ENCODE assay signal across 1 cellular context in the genomic region with DNA sequence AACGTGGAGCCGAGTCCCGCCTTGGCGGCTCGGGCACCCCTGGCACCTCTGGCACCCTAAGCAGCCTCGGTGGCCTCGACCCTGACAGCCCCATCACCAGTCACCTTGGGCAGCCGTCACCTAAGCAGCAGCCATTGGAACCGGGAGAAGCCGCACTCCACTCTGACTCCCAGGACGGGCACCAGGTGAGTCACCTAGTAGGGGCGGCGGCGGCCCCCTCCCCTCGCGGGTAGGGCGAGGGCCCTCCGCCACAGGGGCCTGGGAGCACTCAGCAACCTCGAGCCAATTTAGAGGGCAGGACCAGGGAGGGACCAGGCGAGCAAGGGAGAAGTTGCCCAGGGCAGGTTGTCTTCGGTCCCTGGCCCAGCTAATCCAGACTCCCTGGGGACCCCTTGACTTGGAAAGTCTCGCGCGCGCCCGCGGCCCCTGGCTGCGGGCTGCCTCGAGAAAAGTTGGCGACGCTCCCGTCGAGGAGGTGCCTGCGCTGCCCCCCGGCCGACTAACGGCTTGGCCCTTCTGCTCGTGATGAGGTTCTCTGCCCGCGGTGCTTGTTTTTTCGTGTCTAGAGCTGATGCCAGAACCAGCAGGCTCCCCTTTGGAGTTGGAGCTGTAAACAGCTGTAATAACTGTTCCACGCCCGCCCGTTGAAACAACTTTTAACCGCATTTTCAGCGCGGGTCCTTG.
TF ChIP-seq lines count a peak whose summit lies in the region.

No MANE protein-coding gene starts in this region.

TF ChIP-seq in HEK293, 187 proteins besides CTCF, POLR2A, EP300 and RAD21 (continued from another document and continues in another):
- TF ChIP-seq, protein P1, sequence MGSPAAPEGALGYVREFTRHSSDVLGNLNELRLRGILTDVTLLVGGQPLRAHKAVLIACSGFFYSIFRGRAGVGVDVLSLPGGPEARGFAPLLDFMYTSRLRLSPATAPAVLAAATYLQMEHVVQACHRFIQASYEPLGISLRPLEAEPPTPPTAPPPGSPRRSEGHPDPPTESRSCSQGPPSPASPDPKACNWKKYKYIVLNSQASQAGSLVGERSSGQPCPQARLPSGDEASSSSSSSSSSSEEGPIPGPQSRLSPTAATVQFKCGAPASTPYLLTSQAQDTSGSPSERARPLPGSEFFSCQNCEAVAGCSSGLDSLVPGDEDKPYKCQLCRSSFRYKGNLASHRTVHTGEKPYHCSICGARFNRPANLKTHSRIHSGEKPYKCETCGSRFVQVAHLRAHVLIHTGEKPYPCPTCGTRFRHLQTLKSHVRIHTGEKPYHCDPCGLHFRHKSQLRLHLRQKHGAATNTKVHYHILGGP (tag by site-specific recombination; IDR thresholded peaks at IDR 0.05), result no peak
- TF ChIP-seq ZNF140 (tag by site-specific recombination; IDR thresholded peaks at IDR 0.05) (no peak), ZNF701 (tag by site-specific recombination; IDR thresholded peaks at IDR 0.05) (no peak), ZNF776 (tag by site-specific recombination; IDR thresholded peaks at IDR 0.05; ENCODE audit: borderline replicate concordance) (no peak), ZNF174 (tag by site-specific recombination; IDR thresholded peaks at IDR 0.05) (no peak), ZNF184 (tag by site-specific recombination; IDR thresholded peaks at IDR 0.05) (no peak), GLIS1 (tag by site-specific recombination; IDR thresholded peaks at IDR 0.05) (peak; percentile 58; the same call in 1 of the 2 replicates), ZNF394 (tag by site-specific recombination; IDR thresholded peaks at IDR 0.05; ENCODE audit: borderline replicate concordance) (peak; percentile 44; the same call in 1 of the 2 replicates), ZNF157 (tag by site-specific recombination; IDR thresholded peaks at IDR 0.05) (no peak), SCRT1 (tag by site-specific recombination; IDR thresholded peaks at IDR 0.05; ENCODE audit: borderline replicate concordance) (no peak), ZNF292 (tag by site-specific recombination; IDR thresholded peaks at IDR 0.05; ENCODE audit: borderline replicate concordance, low read depth) (no peak), ZNF529 (tag by site-specific recombination; IDR thresholded peaks at IDR 0.05; ENCODE audit: insufficient replicate concordance) (no peak), YY2 (tag by site-specific recombination; IDR thresholded peaks at IDR 0.05) (no peak), ZNF654 (tag by site-specific recombination; IDR thresholded peaks at IDR 0.05; ENCODE audit: low read depth) (no peak), KLF16 (tag by site-specific recombination; IDR thresholded peaks at IDR 0.05) (no peak), ZNF585B (tag by site-specific recombination; IDR thresholded peaks at IDR 0.05) (no peak), ZNF302 (tag by site-specific recombination; IDR thresholded peaks at IDR 0.05; ENCODE audit: low read depth) (no peak), SP7 (tag by site-specific recombination; IDR thresholded peaks at IDR 0.05) (0 out of 2 replicates have a peak, but pooled peaks have one; percentile 12), ZNF843 (tag by site-specific recombination; IDR thresholded peaks at IDR 0.05) (no peak), ZNF132 (tag by site-specific recombination; IDR thresholded peaks at IDR 0.05; ENCODE audit: borderline replicate concordance) (no peak), RBAK (tag by site-specific recombination; IDR thresholded peaks at IDR 0.05) (no peak), ZNF785 (tag by site-specific recombination; IDR thresholded peaks at IDR 0.05) (no peak), ZNF621 (tag by site-specific recombination; IDR thresholded peaks at IDR 0.05) (no peak), ZNF354C (tag by site-specific recombination; IDR thresholded peaks at IDR 0.05; ENCODE audit: borderline replicate concordance, low read depth) (no peak), ZBTB8A (tag by site-specific recombination; IDR thresholded peaks at IDR 0.05) (0 out of 2 replicates have a peak, but pooled peaks have one; percentile 8), ZSCAN23 (tag by site-specific recombination; IDR thresholded peaks at IDR 0.05) (no peak)
- TF ChIP-seq, protein P2, sequence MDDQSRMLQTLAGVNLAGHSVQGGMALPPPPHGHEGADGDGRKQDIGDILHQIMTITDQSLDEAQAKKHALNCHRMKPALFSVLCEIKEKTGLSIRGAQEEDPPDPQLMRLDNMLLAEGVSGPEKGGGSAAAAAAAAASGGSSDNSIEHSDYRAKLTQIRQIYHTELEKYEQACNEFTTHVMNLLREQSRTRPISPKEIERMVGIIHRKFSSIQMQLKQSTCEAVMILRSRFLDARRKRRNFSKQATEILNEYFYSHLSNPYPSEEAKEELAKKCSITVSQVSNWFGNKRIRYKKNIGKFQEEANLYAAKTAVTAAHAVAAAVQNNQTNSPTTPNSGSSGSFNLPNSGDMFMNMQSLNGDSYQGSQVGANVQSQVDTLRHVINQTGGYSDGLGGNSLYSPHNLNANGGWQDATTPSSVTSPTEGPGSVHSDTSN (CRISPR knock-in tag; IDR thresholded peaks at IDR 0.05), result no peak
- TF ChIP-seq, protein P3, sequence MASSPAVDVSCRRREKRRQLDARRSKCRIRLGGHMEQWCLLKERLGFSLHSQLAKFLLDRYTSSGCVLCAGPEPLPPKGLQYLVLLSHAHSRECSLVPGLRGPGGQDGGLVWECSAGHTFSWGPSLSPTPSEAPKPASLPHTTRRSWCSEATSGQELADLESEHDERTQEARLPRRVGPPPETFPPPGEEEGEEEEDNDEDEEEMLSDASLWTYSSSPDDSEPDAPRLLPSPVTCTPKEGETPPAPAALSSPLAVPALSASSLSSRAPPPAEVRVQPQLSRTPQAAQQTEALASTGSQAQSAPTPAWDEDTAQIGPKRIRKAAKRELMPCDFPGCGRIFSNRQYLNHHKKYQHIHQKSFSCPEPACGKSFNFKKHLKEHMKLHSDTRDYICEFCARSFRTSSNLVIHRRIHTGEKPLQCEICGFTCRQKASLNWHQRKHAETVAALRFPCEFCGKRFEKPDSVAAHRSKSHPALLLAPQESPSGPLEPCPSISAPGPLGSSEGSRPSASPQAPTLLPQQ (tag by site-specific recombination; IDR thresholded peaks at IDR 0.05), result no peak
- TF ChIP-seq, protein P4, sequence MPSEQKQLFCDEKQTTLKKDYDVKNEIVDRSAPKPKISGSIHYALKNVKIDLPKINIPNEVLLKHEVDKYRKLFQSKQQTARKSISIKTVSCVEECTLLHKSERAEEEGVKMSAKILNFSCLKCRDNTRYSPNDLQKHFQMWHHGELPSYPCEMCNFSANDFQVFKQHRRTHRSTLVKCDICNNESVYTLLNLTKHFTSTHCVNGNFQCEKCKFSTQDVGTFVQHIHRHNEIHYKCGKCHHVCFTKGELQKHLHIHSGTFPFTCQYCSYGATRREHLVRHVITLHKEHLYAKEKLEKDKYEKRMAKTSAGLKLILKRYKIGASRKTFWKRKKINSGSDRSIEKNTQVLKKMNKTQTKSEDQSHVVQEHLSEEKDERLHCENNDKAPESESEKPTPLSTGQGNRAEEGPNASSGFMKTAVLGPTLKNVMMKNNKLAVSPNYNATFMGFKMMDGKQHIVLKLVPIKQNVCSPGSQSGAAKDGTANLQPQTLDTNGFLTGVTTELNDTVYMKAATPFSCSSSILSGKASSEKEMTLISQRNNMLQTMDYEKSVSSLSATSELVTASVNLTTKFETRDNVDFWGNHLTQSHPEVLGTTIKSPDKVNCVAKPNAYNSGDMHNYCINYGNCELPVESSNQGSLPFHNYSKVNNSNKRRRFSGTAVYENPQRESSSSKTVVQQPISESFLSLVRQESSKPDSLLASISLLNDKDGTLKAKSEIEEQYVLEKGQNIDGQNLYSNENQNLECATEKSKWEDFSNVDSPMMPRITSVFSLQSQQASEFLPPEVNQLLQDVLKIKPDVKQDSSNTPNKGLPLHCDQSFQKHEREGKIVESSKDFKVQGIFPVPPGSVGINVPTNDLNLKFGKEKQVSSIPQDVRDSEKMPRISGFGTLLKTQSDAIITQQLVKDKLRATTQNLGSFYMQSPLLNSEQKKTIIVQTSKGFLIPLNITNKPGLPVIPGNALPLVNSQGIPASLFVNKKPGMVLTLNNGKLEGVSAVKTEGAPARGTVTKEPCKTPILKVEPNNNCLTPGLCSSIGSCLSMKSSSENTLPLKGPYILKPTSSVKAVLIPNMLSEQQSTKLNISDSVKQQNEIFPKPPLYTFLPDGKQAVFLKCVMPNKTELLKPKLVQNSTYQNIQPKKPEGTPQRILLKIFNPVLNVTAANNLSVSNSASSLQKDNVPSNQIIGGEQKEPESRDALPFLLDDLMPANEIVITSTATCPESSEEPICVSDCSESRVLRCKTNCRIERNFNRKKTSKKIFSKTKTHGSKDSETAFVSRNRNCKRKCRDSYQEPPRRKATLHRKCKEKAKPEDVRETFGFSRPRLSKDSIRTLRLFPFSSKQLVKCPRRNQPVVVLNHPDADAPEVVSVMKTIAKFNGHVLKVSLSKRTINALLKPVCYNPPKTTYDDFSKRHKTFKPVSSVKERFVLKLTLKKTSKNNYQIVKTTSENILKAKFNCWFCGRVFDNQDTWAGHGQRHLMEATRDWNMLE (tag by site-specific recombination; conservative IDR thresholded peaks at IDR 0.05; ENCODE audit: low read depth), result no peak
- TF ChIP-seq, protein P5, sequence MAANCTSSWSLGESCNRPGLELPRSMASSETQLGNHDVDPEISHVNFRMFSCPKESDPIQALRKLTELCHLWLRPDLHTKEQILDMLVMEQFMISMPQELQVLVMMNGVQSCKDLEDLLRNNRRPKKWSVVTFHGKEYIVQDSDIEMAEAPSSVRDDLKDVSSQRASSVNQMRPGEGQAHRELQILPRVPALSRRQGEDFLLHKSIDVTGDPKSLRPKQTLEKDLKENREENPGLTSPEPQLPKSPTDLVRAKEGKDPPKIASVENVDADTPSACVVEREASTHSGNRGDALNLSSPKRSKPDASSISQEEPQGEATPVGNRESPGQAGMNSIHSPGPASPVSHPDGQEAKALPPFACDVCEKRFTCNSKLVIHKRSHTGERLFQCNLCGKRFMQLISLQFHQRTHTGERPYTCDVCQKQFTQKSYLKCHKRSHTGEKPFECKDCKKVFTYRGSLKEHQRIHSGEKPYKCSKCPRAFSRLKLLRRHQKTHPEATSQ (tag by site-specific recombination; IDR thresholded peaks at IDR 0.05), result no peak
- TF ChIP-seq, protein P6, sequence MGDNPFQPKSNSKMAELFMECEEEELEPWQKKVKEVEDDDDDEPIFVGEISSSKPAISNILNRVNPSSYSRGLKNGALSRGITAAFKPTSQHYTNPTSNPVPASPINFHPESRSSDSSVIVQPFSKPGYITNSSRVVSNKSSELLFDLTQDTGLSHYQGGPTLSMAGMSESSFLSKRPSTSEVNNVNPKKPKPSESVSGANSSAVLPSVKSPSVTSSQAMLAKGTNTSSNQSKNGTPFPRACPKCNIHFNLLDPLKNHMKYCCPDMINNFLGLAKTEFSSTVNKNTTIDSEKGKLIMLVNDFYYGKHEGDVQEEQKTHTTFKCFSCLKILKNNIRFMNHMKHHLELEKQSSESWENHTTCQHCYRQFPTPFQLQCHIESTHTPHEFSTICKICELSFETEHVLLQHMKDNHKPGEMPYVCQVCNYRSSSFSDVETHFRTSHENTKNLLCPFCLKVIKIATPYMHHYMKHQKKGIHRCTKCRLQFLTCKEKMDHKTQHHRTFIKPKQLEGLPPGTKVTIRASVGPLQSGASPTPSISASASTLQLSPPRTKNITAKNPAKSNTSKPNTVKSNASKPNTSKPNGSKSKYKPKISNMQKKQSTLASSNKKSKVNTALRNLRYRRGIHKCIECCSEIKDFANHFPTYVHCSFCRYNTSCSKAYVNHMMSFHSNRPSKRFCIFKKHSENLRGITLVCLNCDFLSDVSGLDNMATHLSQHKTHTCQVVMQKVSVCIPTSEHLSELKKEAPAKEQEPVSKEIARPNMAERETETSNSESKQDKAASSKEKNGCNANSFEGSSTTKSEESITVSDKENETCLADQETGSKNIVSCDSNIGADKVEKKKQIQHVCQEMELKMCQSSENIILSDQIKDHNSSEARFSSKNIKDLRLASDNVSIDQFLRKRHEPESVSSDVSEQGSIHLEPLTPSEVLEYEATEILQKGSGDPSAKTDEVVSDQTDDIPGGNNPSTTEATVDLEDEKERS (tag by site-specific recombination; IDR thresholded peaks at IDR 0.05), result no peak
- TF ChIP-seq, protein P7, sequence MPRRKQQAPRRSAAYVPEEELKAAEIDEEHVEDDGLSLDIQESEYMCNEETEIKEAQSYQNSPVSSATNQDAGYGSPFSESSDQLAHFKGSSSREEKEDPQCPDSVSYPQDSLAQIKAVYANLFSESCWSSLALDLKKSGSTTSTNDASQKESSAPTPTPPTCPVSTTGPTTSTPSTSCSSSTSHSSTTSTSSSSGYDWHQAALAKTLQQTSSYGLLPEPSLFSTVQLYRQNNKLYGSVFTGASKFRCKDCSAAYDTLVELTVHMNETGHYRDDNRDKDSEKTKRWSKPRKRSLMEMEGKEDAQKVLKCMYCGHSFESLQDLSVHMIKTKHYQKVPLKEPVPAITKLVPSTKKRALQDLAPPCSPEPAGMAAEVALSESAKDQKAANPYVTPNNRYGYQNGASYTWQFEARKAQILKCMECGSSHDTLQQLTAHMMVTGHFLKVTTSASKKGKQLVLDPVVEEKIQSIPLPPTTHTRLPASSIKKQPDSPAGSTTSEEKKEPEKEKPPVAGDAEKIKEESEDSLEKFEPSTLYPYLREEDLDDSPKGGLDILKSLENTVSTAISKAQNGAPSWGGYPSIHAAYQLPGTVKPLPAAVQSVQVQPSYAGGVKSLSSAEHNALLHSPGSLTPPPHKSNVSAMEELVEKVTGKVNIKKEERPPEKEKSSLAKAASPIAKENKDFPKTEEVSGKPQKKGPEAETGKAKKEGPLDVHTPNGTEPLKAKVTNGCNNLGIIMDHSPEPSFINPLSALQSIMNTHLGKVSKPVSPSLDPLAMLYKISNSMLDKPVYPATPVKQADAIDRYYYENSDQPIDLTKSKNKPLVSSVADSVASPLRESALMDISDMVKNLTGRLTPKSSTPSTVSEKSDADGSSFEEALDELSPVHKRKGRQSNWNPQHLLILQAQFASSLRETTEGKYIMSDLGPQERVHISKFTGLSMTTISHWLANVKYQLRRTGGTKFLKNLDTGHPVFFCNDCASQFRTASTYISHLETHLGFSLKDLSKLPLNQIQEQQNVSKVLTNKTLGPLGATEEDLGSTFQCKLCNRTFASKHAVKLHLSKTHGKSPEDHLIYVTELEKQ (tag by site-specific recombination; IDR thresholded peaks at IDR 0.05; ENCODE audit: borderline replicate concordance), result no peak
- TF ChIP-seq, protein P8, sequence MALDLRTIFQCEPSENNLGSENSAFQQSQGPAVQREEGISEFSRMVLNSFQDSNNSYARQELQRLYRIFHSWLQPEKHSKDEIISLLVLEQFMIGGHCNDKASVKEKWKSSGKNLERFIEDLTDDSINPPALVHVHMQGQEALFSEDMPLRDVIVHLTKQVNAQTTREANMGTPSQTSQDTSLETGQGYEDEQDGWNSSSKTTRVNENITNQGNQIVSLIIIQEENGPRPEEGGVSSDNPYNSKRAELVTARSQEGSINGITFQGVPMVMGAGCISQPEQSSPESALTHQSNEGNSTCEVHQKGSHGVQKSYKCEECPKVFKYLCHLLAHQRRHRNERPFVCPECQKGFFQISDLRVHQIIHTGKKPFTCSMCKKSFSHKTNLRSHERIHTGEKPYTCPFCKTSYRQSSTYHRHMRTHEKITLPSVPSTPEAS (tag by site-specific recombination; IDR thresholded peaks at IDR 0.05), result no peak
- TF ChIP-seq, protein P9, sequence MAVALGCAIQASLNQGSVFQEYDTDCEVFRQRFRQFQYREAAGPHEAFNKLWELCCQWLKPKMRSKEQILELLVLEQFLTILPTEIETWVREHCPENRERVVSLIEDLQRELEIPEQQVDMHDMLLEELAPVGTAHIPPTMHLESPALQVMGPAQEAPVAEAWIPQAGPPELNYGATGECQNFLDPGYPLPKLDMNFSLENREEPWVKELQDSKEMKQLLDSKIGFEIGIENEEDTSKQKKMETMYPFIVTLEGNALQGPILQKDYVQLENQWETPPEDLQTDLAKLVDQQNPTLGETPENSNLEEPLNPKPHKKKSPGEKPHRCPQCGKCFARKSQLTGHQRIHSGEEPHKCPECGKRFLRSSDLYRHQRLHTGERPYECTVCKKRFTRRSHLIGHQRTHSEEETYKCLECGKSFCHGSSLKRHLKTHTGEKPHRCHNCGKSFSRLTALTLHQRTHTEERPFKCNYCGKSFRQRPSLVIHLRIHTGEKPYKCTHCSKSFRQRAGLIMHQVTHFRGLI (tag by site-specific recombination; IDR thresholded peaks at IDR 0.05), result no peak
